Comparison of ENCODE assay signal across 2 cellular contexts in genomic region chr7:129792721-129793120, GRCh38.
TF ChIP-seq lines count a peak whose summit lies in the region.

No MANE protein-coding gene starts in this region.

TF ChIP-seq in SK-N-SH, 30 proteins besides CTCF, POLR2A, EP300 and RAD21 (continued from another document):
- no peak for TF ChIP-seq ZBTB33 (IDR thresholded peaks at IDR 0.05; ENCODE audit: borderline replicate concordance, low read depth)
- no peak for TF ChIP-seq TEAD4 (IDR thresholded peaks at IDR 0.05; ENCODE audit: borderline replicate concordance, insufficient read depth)
- no peak for TF ChIP-seq NFIC (IDR thresholded peaks at IDR 0.05; ENCODE audit: borderline replicate concordance)
- TF ChIP-seq, protein P1, sequence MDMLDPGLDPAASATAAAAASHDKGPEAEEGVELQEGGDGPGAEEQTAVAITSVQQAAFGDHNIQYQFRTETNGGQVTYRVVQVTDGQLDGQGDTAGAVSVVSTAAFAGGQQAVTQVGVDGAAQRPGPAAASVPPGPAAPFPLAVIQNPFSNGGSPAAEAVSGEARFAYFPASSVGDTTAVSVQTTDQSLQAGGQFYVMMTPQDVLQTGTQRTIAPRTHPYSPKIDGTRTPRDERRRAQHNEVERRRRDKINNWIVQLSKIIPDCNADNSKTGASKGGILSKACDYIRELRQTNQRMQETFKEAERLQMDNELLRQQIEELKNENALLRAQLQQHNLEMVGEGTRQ (IDR thresholded peaks at IDR 0.05; ENCODE audit: borderline replicate concordance, low read depth, low read length) = no peak
- no peak for TF ChIP-seq TCF12 (IDR thresholded peaks at IDR 0.05)
- no peak for TF ChIP-seq PBX3 (IDR thresholded peaks at IDR 0.05)
- no peak for TF ChIP-seq REST (IDR thresholded peaks at IDR 0.05; ENCODE audit: low read depth, low read length)

TF ChIP-seq in SK-N-SH treated with all-trans-retinoic acid at 6 μM for 48 hours, 23 proteins besides CTCF, POLR2A, EP300 and RAD21 (continued from another document):
- TF ChIP-seq, protein P2, sequence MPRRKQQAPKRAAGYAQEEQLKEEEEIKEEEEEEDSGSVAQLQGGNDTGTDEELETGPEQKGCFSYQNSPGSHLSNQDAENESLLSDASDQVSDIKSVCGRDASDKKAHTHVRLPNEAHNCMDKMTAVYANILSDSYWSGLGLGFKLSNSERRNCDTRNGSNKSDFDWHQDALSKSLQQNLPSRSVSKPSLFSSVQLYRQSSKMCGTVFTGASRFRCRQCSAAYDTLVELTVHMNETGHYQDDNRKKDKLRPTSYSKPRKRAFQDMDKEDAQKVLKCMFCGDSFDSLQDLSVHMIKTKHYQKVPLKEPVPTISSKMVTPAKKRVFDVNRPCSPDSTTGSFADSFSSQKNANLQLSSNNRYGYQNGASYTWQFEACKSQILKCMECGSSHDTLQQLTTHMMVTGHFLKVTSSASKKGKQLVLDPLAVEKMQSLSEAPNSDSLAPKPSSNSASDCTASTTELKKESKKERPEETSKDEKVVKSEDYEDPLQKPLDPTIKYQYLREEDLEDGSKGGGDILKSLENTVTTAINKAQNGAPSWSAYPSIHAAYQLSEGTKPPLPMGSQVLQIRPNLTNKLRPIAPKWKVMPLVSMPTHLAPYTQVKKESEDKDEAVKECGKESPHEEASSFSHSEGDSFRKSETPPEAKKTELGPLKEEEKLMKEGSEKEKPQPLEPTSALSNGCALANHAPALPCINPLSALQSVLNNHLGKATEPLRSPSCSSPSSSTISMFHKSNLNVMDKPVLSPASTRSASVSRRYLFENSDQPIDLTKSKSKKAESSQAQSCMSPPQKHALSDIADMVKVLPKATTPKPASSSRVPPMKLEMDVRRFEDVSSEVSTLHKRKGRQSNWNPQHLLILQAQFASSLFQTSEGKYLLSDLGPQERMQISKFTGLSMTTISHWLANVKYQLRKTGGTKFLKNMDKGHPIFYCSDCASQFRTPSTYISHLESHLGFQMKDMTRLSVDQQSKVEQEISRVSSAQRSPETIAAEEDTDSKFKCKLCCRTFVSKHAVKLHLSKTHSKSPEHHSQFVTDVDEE (CRISPR knock-in tag; IDR thresholded peaks at IDR 0.05) = no peak
- no peak for TF ChIP-seq SNAI2 (CRISPR knock-in tag; IDR thresholded peaks at IDR 0.05)
- TF ChIP-seq TOX (CRISPR knock-in tag; IDR thresholded peaks at IDR 0.05; ENCODE audit: borderline replicate concordance) = no peak
- TF ChIP-seq TCF4 (CRISPR knock-in tag; IDR thresholded peaks at IDR 0.05; ENCODE audit: borderline replicate concordance) = no peak
- TF ChIP-seq ISL1 (CRISPR knock-in tag; IDR thresholded peaks at IDR 0.05) = no peak
